ENCODE assay signal across 8 cellular contexts in genomic region chr2:150911766-150912280, GRCh38.
DNase-seq lines count a peak whose midpoint lies in the region; ATAC-seq and TF ChIP-seq lines count a peak whose summit lies in the region.

No MANE protein-coding gene starts in this region.

- peak overlapping the region; percentile 81 for H3K56ac ChIP-seq in IMR-90 (ENCODE audit: extremely low read depth, insufficient read depth, low read length)

- H2BK15ac ChIP-seq in IMR-90 (ENCODE audit: low read depth, low read length), result peak overlapping the region; percentile 0; the same call in 2 of the 3 replicates

- peak overlapping the region; percentile 23 for H3K14ac ChIP-seq in IMR-90 (replicated peaks; ENCODE audit: low read depth, low read length)

- dilution Hi-C loops in IMR-90 (cut with HindIII; ENCODE audit: low sequenced_read_pairs, unreplicated experiment), result no loop called here

- H2BK120ac ChIP-seq in IMR-90 (ENCODE audit: low read depth, low read length), result peak overlapping the region; percentile 89

- H3K9ac ChIP-seq in IMR-90 (ENCODE audit: low read depth, low read length) (peak overlapping the region; percentile 2; the same call in 1 of the 2 replicates), liver (ENCODE audit: low read depth in 1 of 2, low read length in 2 of 2) (no peak overlapping the region)

- no peak overlapping the region for H3K27ac Mint-ChIP-seq in endothelial cell (ENCODE audit: unreplicated experiment)

- H3K4me3 ChIP-seq in IMR-90 (ENCODE audit: insufficient read depth, low read depth, low read length) (peak overlapping the region; percentile 17; the same call in 1 of the 2 replicates), breast epithelium (peak overlapping the region in 1 of 3 donors; percentile 29), liver (ENCODE audit: low read depth in 1 of 3, low read length in 3 of 3) (no peak overlapping the region), upper lobe of right lung (no peak overlapping the region)

- DNase-seq in IMR-90 (peak; percentile 95), breast epithelium (ENCODE audit: low spot score in 2 of 2) (peak in 1 of 2 donors; percentile 65), upper lobe of right lung (peak; percentile 66), ecto neural progenitor cell (ENCODE audit: low spot score) (no peak), DMS153 (lab: John Stamatoyannopoulos, UW) (no peak), endothelial cell (ENCODE audit: low spot score) (no peak)

- H3K9me3 Mint-ChIP-seq in endothelial cell (ENCODE audit: unreplicated experiment), result no peaks in the 10 kb centered on the region

- H3K4me2 ChIP-seq in IMR-90 (ENCODE audit: low read depth, low read length), result peak overlapping the region; percentile 80

- H3K27me3 Mint-ChIP-seq in endothelial cell (ENCODE audit: unreplicated experiment), result no peaks in the 10 kb centered on the region

- H2AK5ac ChIP-seq in IMR-90 (ENCODE audit: low read depth, low read length), result no peak overlapping the region

- 10% methylated on average over 2 of the region's 9 CpGs; no CpG with 5 or more reads in 1 of the 2 experiments for WGBS in IMR-90 (ENCODE audit: extremely low coverage in 2 of 2, insufficient read length in 1 of 2), 2 experiments
- 38% methylated on average over 9 of the region's 9 CpGs for WGBS in liver

- POLR2A ChIA-PET in IMR-90 (lab: Charles Lee; ENCODE audit: unreplicated experiment), result interaction anchor here (0.6 kb wide), 1 partner anchor 427 kb away, joined by 5 read pairs; no protein-coding TSS in a partner anchor

- TF ChIP-seq CTCF in IMR-90 (conservative IDR thresholded peaks at IDR 0.05; ENCODE audit: low read depth, low read length), result peak; percentile 54
- no peak for TF ChIP-seq CTCF in breast epithelium (IDR thresholded peaks at IDR 0.05)
- peak; percentile 19 for TF ChIP-seq CTCF in liver (IDR thresholded peaks at IDR 0.05; ENCODE audit: low read depth, low read length, missing input control)
- TF ChIP-seq CTCF in upper lobe of right lung (IDR thresholded peaks at IDR 0.05), result peak; percentile 28
- no peak for TF ChIP-seq CTCF in endothelial cell (IDR thresholded peaks at IDR 0.05; ENCODE audit: unreplicated experiment)

- H4K8ac ChIP-seq in IMR-90 (ENCODE audit: low read depth in 2 of 2, low read length in 2 of 2), result peak overlapping the region in 1 of 2 experiments; percentile 64; a peak in 2 of 4 replicates

- BruUV-seq in IMR-90 (replicated peaks; lab: Mats Ljungman, UMichigan), result no TSS peak

- TF ChIP-seq RAD21 in IMR-90 (IDR thresholded peaks at IDR 0.05; ENCODE audit: low read length) (peak; percentile 69), liver (IDR thresholded peaks at IDR 0.05) (peak; percentile 71 to 72)

- H3K36me3 Mint-ChIP-seq in endothelial cell (ENCODE audit: low read depth, unreplicated experiment), result no peaks in the 10 kb centered on the region

- peak overlapping the region; percentile 43 for H3K27ac ChIP-seq in IMR-90 (ENCODE audit: insufficient read depth, low read length)
- peak overlapping the region; percentile 70 to 90 for H3K27ac ChIP-seq in breast epithelium
- H3K27ac ChIP-seq in liver (ENCODE audit: low read depth in 1 of 2, low read length in 2 of 2), result peak overlapping the region in 1 of 2 donors; percentile 33
- H3K27ac ChIP-seq in upper lobe of right lung, result peak overlapping the region; percentile 51

- peak overlapping the region; percentile 73; the same call in 1 of the 2 replicates for H3K23ac ChIP-seq in IMR-90 (ENCODE audit: low read depth, low read length)

- H3K18ac ChIP-seq in IMR-90 (ENCODE audit: low read depth, low read length), result peak overlapping the region; percentile 15

- H3K79me1 ChIP-seq in IMR-90 (ENCODE audit: low read depth in 1 of 2, low read length in 2 of 2), result no peaks in the 10 kb centered on the region

- H2AK9ac ChIP-seq in IMR-90 (replicated peaks; ENCODE audit: low read depth, low read length, poor library complexity), result no peak overlapping the region

- TF ChIP-seq POLR2A in IMR-90 (IDR thresholded peaks at IDR 0.05; ENCODE audit: low read depth, low read length) (no peak), breast epithelium (IDR thresholded peaks at IDR 0.05) (no peak)

- H3K9me1 ChIP-seq in IMR-90 (ENCODE audit: insufficient read depth, low read length), result no peaks in the 10 kb centered on the region

- H2AFZ ChIP-seq in IMR-90 (replicated peaks; ENCODE audit: low read length, poor library complexity), result peak overlapping the region; percentile 71

- H3K4me3 Mint-ChIP-seq in endothelial cell (ENCODE audit: unreplicated experiment), result no peak overlapping the region

- no peaks in the 10 kb centered on the region for H3K4me1 Mint-ChIP-seq in endothelial cell (ENCODE audit: unreplicated experiment)

- intact Hi-C loops in IMR-90 (cut with micrococcal nuclease), result loop anchor here (1.0 to 10.0 kb wide), 6 partner anchors 230 to 1317 kb away; partner anchors contain the start of gene RND3
- intact Hi-C loops in breast epithelium (cut with DNase I; ENCODE audit: low total_unique reads), result no loop called here
- intact Hi-C loops in upper lobe of right lung (cut with DNase I), result no loop called here

- H4K91ac ChIP-seq in IMR-90 (ENCODE audit: insufficient read depth, low read depth, low read length), result peak overlapping the region; percentile 59; the same call in 1 of the 2 replicates

- H3K4me1 ChIP-seq in IMR-90 (ENCODE audit: control insufficient read depth, insufficient read depth, low read length) (peaks cover 7% of the 10 kb centered on the region; the same call in 1 of the 2 replicates), breast epithelium (no peaks in the 10 kb centered on the region), liver (ENCODE audit: control insufficient read depth in 4 of 4, insufficient read depth in 4 of 4, low read length in 3 of 4) (no peaks in the 10 kb centered on the region), upper lobe of right lung (no peaks in the 10 kb centered on the region)

- ATAC-seq in IMR-90 (ENCODE audit: low read depth) (peak; percentile 95), upper lobe of right lung (peak; percentile 90), GM19351 (IDR thresholded peaks at IDR 0.05; ENCODE audit: unreplicated experiment) (no peak)

- H2BK5ac ChIP-seq in IMR-90 (ENCODE audit: low read depth, low read length, poor library complexity, severe bottlenecking), result peak overlapping the region; percentile 90

- H3K36me3 ChIP-seq in IMR-90 (ENCODE audit: control insufficient read depth, insufficient read depth, low read length), result no peaks in the 10 kb centered on the region
- no peaks in the 10 kb centered on the region for H3K36me3 ChIP-seq in breast epithelium
- H3K36me3 ChIP-seq in liver (ENCODE audit: control insufficient read depth in 4 of 4, insufficient read depth in 3 of 4, low read depth in 1 of 4, low read length in 3 of 4), result no peaks in the 10 kb centered on the region
- H3K36me3 ChIP-seq in upper lobe of right lung, result no peaks in the 10 kb centered on the region

- in situ Hi-C loops in IMR-90 (cut with MboI; ENCODE audit: low sequenced_read_pairs), result loop anchor here (5.0 to 25.0 kb wide), 2 partner anchors 425 to 1325 kb away; partner anchors contain the start of genes MMADHC and RND3

- CTCF ChIA-PET in IMR-90 (lab: Yijun Ruan, JAX), result interaction anchor here (0.6 to 2.8 kb wide), 7 partner anchors 32 to 955 kb away, joined by 3 to 8 read pairs (median 4); no protein-coding TSS in a partner anchor

- H3K27me3 ChIP-seq in IMR-90 (ENCODE audit: control insufficient read depth, insufficient read depth, low read length), result no peaks in the 10 kb centered on the region
- H3K27me3 ChIP-seq in breast epithelium, result no peaks in the 10 kb centered on the region
- no peaks in the 10 kb centered on the region for H3K27me3 ChIP-seq in liver (ENCODE audit: control insufficient read depth in 4 of 4, insufficient read depth in 4 of 4, low read length in 3 of 4)
- no peaks in the 10 kb centered on the region for H3K27me3 ChIP-seq in upper lobe of right lung

- H3K9me3 ChIP-seq in IMR-90 (ENCODE audit: control insufficient read depth, insufficient read depth, low read length) (no peaks in the 10 kb centered on the region; the same call in 1 of the 2 replicates), breast epithelium (no peaks in the 10 kb centered on the region), liver (ENCODE audit: control insufficient read depth in 4 of 4, low read length in 3 of 4) (no peaks in the 10 kb centered on the region), upper lobe of right lung (no peaks in the 10 kb centered on the region)

- H4K5ac ChIP-seq in IMR-90 (ENCODE audit: low read depth, low read length), result peak overlapping the region; percentile 15

- peak overlapping the region; percentile 51 for H3K4ac ChIP-seq in IMR-90 (ENCODE audit: low read depth, low read length)

- no peaks in the 10 kb centered on the region for H4K20me1 ChIP-seq in IMR-90 (ENCODE audit: insufficient read depth, low read length)

- peak overlapping the region; percentile 81 for H2BK20ac ChIP-seq in IMR-90 (ENCODE audit: low read depth, low read length)

TF ChIP-seq in IMR-90, 13 proteins besides CTCF, POLR2A, EP300 and RAD21 (continues in another document):
- TF ChIP-seq USF2 (IDR thresholded peaks at IDR 0.05; ENCODE audit: low read depth, low read length) (peak; percentile 95), BHLHE40 (IDR thresholded peaks at IDR 0.05; ENCODE audit: low read depth, low read length) (peak; percentile 91), NFE2L2 (IDR thresholded peaks at IDR 0.05; ENCODE audit: low read depth, low read length) (peak; percentile 84), CHD1 (IDR thresholded peaks at IDR 0.05; ENCODE audit: low read depth, low read length) (no peak)

TF ChIP-seq in liver, 16 proteins besides CTCF, POLR2A, EP300 and RAD21:
- TF ChIP-seq NR2F2 (IDR thresholded peaks at IDR 0.05) (no peak), JUND (IDR thresholded peaks at IDR 0.05) (peak in 1 of 2 donors; percentile 19), HNF4A (conservative IDR thresholded peaks at IDR 0.05) (peak in 1 of 2 donors; percentile 36), RXRA (IDR thresholded peaks at IDR 0.05) (peak in 1 of 2 donors; percentile 7)

Comparison
In these comparisons a context has a peak if more than half of its experiments do, and no peak if none do; other contexts are left out.
1. DNase-seq: peak in IMR-90 (single experiment) and upper lobe of right lung (single experiment); none in ecto neural progenitor cell (single experiment), DMS153 (single experiment) and endothelial cell (single experiment).
2. CTCF ChIP-seq: peak in IMR-90 (single experiment), liver (single experiment) and upper lobe of right lung (single experiment); none in breast epithelium (0 of 3) and endothelial cell (single experiment).